ENCODE assay signal across 1 cellular context in genomic region chr4:26132858-26133257, GRCh38.
TF ChIP-seq lines count a peak whose summit lies in the region.

No MANE protein-coding gene starts in this region.

TF ChIP-seq in GM12878, 131 proteins besides CTCF, POLR2A, EP300 and RAD21 (continued from another document):
- TF ChIP-seq PKNOX1 (IDR thresholded peaks at IDR 0.05) (no peak), CBFB (IDR thresholded peaks at IDR 0.05; ENCODE audit: low read depth) (no peak), CUX1 (IDR thresholded peaks at IDR 0.05; ENCODE audit: insufficient replicate concordance, low read depth, low read length) (no peak), NRF1 (conservative IDR thresholded peaks at IDR 0.05; ENCODE audit: low read depth, low read length) (no peak), TARDBP (IDR thresholded peaks at IDR 0.05; ENCODE audit: borderline replicate concordance) (no peak)
TF ChIP-seq in GM12878: peak in this region for 0.
